1 cellular context compared by ENCODE assay signal in genomic region chr6:136952714-136953260, GRCh38.
TF ChIP-seq lines count a peak whose summit lies in the region.

No MANE protein-coding gene starts in this region.

TF ChIP-seq in H1, 55 proteins besides CTCF, POLR2A, EP300 and RAD21 (continued from another document):
- no peak for TF ChIP-seq KDM5A (IDR thresholded peaks at IDR 0.05; ENCODE audit: low read length)
